In the genomic region with DNA sequence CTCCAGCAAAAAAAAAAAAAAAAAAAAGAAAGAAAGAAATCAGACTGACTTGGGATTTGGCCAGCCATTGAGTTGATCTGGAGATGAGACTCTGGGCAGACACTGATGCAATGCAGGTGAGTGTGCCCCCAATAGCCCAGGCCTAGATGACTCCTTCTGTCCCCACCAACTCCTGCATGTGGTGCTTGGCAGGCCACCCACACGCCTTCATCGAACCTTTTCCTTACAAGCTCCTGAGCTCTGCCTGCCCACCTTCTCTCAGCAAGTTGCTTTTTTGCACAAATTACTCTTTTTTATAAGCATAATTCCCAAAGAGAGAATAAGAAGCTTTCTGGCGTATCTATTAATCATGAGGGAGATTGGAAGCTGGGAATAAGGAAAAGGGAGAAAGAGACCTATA, we compare ENCODE assay signal across 27 cellular contexts.
DNase-seq lines count a peak whose midpoint lies in the region; ATAC-seq and TF ChIP-seq lines count a peak whose summit lies in the region.
"Had no signal": no experiment of that assay in that cellular context is flagged by ENCODE, and none has a peak within 500 bp of the region (broad histone marks: within the 10 kb centered on the region; RNA-seq: fewer than 3 reads in every experiment).

No MANE protein-coding gene starts in this region.

- no peaks in the 10 kb centered on the region for H3K36me3 ChIP-seq in SK-N-SH (replicated peaks in 1 of 2; ENCODE audit: control insufficient read depth in 1 of 2, insufficient read depth in 2 of 2, low read length in 1 of 2)
- H3K36me3 ChIP-seq in upper lobe of left lung, result no peaks in the 10 kb centered on the region
- H3K36me3 ChIP-seq: Peyer's patch, right lobe of liver, SJSA1 had no signal

- H3K9me3 ChIP-seq in SK-N-SH, result no peaks in the 10 kb centered on the region
- H3K9me3 ChIP-seq in upper lobe of left lung, result no peaks in the 10 kb centered on the region
- H3K9me3 ChIP-seq: Peyer's patch, right lobe of liver, SJSA1 had no signal

- intact Hi-C loops in dorsolateral prefrontal cortex (cut with DNase I), result loop anchor here in 1 of 2 donors (10.0 kb wide), 1 partner anchor 511 kb away; no protein-coding TSS in a partner anchor

- peaks cover 18% of the 10 kb centered on the region for H3F3A ChIP-seq in SK-N-SH (replicated peaks; ENCODE audit: insufficient read depth)

- H3K27ac ChIP-seq in SK-N-SH (ENCODE audit: low read depth in 2 of 2, low read length in 1 of 2) (no peak overlapping the region), dorsolateral prefrontal cortex (peak overlapping the region in 51 of 59 donors; percentile 1 to 86 (median 55)), upper lobe of left lung (peak overlapping the region in 3 of 4 donors; percentile 54 to 78 (median 71))
- H3K27ac ChIP-seq: parathyroid adenoma, right lobe of liver, SJSA1 had no signal

- 0 out of 2 replicates have a peak overlapping the region, but pooled peaks have one; percentile 52 for H3K4me2 ChIP-seq in SK-N-SH
- H3K4me2 ChIP-seq: GM23338 had no signal

- TF ChIP-seq CTCF in SK-N-SH (IDR thresholded peaks at IDR 0.05) (no peak), dorsolateral prefrontal cortex (IDR thresholded peaks at IDR 0.05 in 54 of 56, conservative IDR thresholded peaks at IDR 0.05 in 2 of 56; ENCODE audit: low read depth in 1 of 56, partially characterized antibody in 56 of 56) (no peak), nephron progenitor cell (IDR thresholded peaks at IDR 0.05) (no peak), upper lobe of left lung (IDR thresholded peaks at IDR 0.05) (no peak)

- POLR2A ChIA-PET in SK-N-SH (lab: Yijun Ruan, JAX), result no interaction called here

- DNase-seq in SK-N-SH (no peak), dorsolateral prefrontal cortex (no peak), nephron progenitor cell (no peak), upper lobe of left lung (no peak), NCI-H2107 treated with DMSO at 0.1 percent for 48 hours (lab: John Stamatoyannopoulos, UW; ENCODE audit: unreplicated experiment) (no peak), NCI-H2107 (lab: John Stamatoyannopoulos, UW) (no peak)
- no peak for DNase-seq in stimulated activated naive CD4-positive, alpha-beta T cell treated with Interleukin-2 at 50 U/mL for 16 hours (lab: John Stamatoyannopoulos, UW)
- DNase-seq: 8988T; activated CD8-positive, alpha-beta T cell treated with anti-CD3 and anti-CD28 coated beads, Interleukin-2, amount 10 ng/mL, durations not matched to agents 7 days and 5 days; activated effector memory CD4-positive, alpha-beta T cell treated with Interleukin-2 at 50 U/mL for 16 hours; activated naive CD8-positive, alpha-beta T cell treated with anti-CD3 and anti-CD28 coated beads for 36 hours; activated T-cell treated with anti-CD3 and anti-CD28 coated beads for 4 hours; CD4-positive, alpha-beta T cell; Kasumi-1; NCI-H1436; NCI-H524; Peyer's patch; right lobe of liver; stimulated activated CD4-positive, alpha-beta T cell treated with anti-CD3 and anti-CD28 coated beads, Interleukin-12 subunit alpha, Interleukin-12 subunit beta, amount 100 ng/mL, for 4 hours; stimulated activated CD4-positive, alpha-beta T cell treated with anti-CD3 and anti-CD28 coated beads, Interleukin-4, amount 100 ng/mL, for 1 hour had no signal

- H3K36me3 Mint-ChIP-seq in nephron progenitor cell (ENCODE audit: low read depth), result no peaks in the 10 kb centered on the region
- H3K36me3 Mint-ChIP-seq: activated naive CD8-positive, alpha-beta T cell treated with anti-CD3 and anti-CD28 coated beads for 36 hours had no signal

- H3K27me3 ChIP-seq in SK-N-SH (ENCODE audit: insufficient read depth) (no peaks in the 10 kb centered on the region), dorsolateral prefrontal cortex (no peaks in the 10 kb centered on the region), upper lobe of left lung (no peaks in the 10 kb centered on the region)
- H3K27me3 ChIP-seq: Peyer's patch, right lobe of liver, SJSA1 had no signal

- H3K4me1 ChIP-seq in SK-N-SH (ENCODE audit: control insufficient read depth in 1 of 2, insufficient read depth in 2 of 2, low read depth in 1 of 2, low read length in 1 of 2) (peaks cover 20 to 48% of the 10 kb centered on the region in 2 experiments), upper lobe of left lung (peaks cover 30 to 46% (median 36%) of the 10 kb centered on the region in 4 donors)
- H3K4me1 ChIP-seq: parathyroid adenoma, right lobe of liver had no signal

- TF ChIP-seq RAD21 in SK-N-SH (IDR thresholded peaks at IDR 0.05; ENCODE audit: low read length), result no peak

- no peaks in the 10 kb centered on the region for H3K9me3 Mint-ChIP-seq in nephron progenitor cell
- H3K9me3 Mint-ChIP-seq: activated naive CD8-positive, alpha-beta T cell treated with anti-CD3 and anti-CD28 coated beads for 36 hours; CD4-positive, alpha-beta T cell; central memory CD8-positive, alpha-beta T cell; T-helper 1 cell treated with Interleukin-12 subunit alpha and Interleukin-12 subunit beta and Interleukin-4 antibody, amounts not matched to agents 30 μg/mL and 1 μg/mL, for 36 hours had no signal

- no peak overlapping the region for H3K9ac ChIP-seq in SK-N-SH
- H3K9ac ChIP-seq: parathyroid adenoma had no signal

- peaks cover 39% of the 10 kb centered on the region for H3K4me1 Mint-ChIP-seq in nephron progenitor cell
- H3K4me1 Mint-ChIP-seq: central memory CD8-positive, alpha-beta T cell had no signal

- no peaks in the 10 kb centered on the region for H4K20me1 ChIP-seq in SK-N-SH (ENCODE audit: insufficient read depth)

- no peaks in the 10 kb centered on the region; the same call in 1 of the 2 replicates for H3K79me2 ChIP-seq in SK-N-SH (ENCODE audit: insufficient read depth)
- H3K79me2 ChIP-seq: parathyroid adenoma had no signal

- H3K4me3 ChIP-seq in SK-N-SH (ENCODE audit: low read depth in 2 of 2, low read length in 1 of 2) (no peak overlapping the region), dorsolateral prefrontal cortex (peak overlapping the region in 6 of 59 donors; percentile 3 to 25 (median 8)), upper lobe of left lung (no peak overlapping the region)
- H3K4me3 ChIP-seq: GM23338, lung, Peyer's patch, right lobe of liver, SJSA1 had no signal

- no peak for TF ChIP-seq POLR2A in upper lobe of left lung (IDR thresholded peaks at IDR 0.05)

- H3K27ac Mint-ChIP-seq in nephron progenitor cell, result peak overlapping the region; percentile 38
- H3K27ac Mint-ChIP-seq: activated CD8-positive, alpha-beta T cell treated with anti-CD3 and anti-CD28 coated beads, Interleukin-2, amount 10 ng/mL, durations not matched to agents 7 days and 5 days; activated naive CD8-positive, alpha-beta T cell treated with anti-CD3 and anti-CD28 coated beads for 36 hours; CD4-positive, alpha-beta T cell; GM23338; T-helper 1 cell treated with Interleukin-12 subunit alpha and Interleukin-12 subunit beta and Interleukin-4 antibody, amounts not matched to agents 30 μg/mL and 1 μg/mL, for 36 hours had no signal

- CTCF ChIA-PET in SK-N-SH (lab: Yijun Ruan, JAX), result interaction anchor here (1.2 to 3.9 kb wide), 5 partner anchors 10 to 236 kb away, joined by 3 to 26 read pairs (median 5); no protein-coding TSS in a partner anchor

- no peak overlapping the region for H2AFZ ChIP-seq in SK-N-SH (ENCODE audit: low read depth)
- H2AFZ ChIP-seq: GM23338, parathyroid adenoma had no signal

- H3K9me2 ChIP-seq in SK-N-SH, result no peaks in the 10 kb centered on the region

- TF ChIP-seq EP300 in SK-N-SH (IDR thresholded peaks at IDR 0.05; ENCODE audit: borderline replicate concordance in 1 of 2, low read depth in 1 of 2, low read length in 1 of 2), result no peak
- no peak for TF ChIP-seq EP300 in upper lobe of left lung (IDR thresholded peaks at IDR 0.05)

- H3K4me3 Mint-ChIP-seq in nephron progenitor cell, result peak overlapping the region; percentile 43
- H3K4me3 Mint-ChIP-seq: activated CD8-positive, alpha-beta T cell treated with anti-CD3 and anti-CD28 coated beads, Interleukin-2, amount 10 ng/mL, durations not matched to agents 7 days and 5 days; activated naive CD8-positive, alpha-beta T cell treated with anti-CD3 and anti-CD28 coated beads for 36 hours; CD4-positive, alpha-beta T cell; central memory CD8-positive, alpha-beta T cell; GM23338; T-helper 1 cell treated with Interleukin-12 subunit alpha and Interleukin-12 subunit beta and Interleukin-4 antibody, amounts not matched to agents 30 μg/mL and 1 μg/mL, for 36 hours had no signal

- ATAC-seq in SK-N-SH treated with all-trans-retinoic acid at 6 μM for 48 hours (no peak), upper lobe of left lung (ENCODE audit: low FRiP score in 2 of 2) (no peak)
- ATAC-seq: activated CD8-positive, alpha-beta T cell treated with anti-CD3 and anti-CD28 coated beads, Interleukin-2, amount 10 ng/mL, durations not matched to agents 7 days and 5 days; right lobe of liver had no signal

- H3K27me3 Mint-ChIP-seq in nephron progenitor cell (ENCODE audit: low read depth, poor library complexity), result no peaks in the 10 kb centered on the region

- 93% methylated on average over 3 of the region's 3 CpGs for WGBS in SK-N-SH (ENCODE audit: low lambda C conversion rate)
- WGBS in upper lobe of left lung, 2 donors, result 85 to 94% methylated on average over 3 of the region's 3 CpGs

TF ChIP-seq in SK-N-SH, 30 proteins besides CTCF, POLR2A, EP300 and RAD21 (continues in another document):
- TF ChIP-seq EZH2phosphoT487 (IDR thresholded peaks at IDR 0.05; ENCODE audit: borderline replicate concordance, low read depth), result no peak

TF ChIP-seq in SK-N-SH treated with all-trans-retinoic acid at 6 μM for 48 hours, 23 proteins besides CTCF, POLR2A, EP300 and RAD21:
- TF ChIP-seq, protein P1, sequence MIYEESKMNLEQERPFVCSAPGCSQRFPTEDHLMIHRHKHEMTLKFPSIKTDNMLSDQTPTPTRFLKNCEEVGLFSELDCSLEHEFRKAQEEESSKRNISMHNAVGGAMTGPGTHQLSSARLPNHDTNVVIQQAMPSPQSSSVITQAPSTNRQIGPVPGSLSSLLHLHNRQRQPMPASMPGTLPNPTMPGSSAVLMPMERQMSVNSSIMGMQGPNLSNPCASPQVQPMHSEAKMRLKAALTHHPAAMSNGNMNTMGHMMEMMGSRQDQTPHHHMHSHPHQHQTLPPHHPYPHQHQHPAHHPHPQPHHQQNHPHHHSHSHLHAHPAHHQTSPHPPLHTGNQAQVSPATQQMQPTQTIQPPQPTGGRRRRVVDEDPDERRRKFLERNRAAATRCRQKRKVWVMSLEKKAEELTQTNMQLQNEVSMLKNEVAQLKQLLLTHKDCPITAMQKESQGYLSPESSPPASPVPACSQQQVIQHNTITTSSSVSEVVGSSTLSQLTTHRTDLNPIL (CRISPR knock-in tag; IDR thresholded peaks at IDR 0.05; ENCODE audit: low read depth), result no peak

Comparison
In these comparisons a context has a peak if more than half of its experiments do, and no peak if none do; other contexts are left out.
1. H3K27ac ChIP-seq: peak in dorsolateral prefrontal cortex (51 of 59) and upper lobe of left lung (3 of 4); none in SK-N-SH (0 of 2).